8 cellular contexts compared by ENCODE assay signal in the genomic region with DNA sequence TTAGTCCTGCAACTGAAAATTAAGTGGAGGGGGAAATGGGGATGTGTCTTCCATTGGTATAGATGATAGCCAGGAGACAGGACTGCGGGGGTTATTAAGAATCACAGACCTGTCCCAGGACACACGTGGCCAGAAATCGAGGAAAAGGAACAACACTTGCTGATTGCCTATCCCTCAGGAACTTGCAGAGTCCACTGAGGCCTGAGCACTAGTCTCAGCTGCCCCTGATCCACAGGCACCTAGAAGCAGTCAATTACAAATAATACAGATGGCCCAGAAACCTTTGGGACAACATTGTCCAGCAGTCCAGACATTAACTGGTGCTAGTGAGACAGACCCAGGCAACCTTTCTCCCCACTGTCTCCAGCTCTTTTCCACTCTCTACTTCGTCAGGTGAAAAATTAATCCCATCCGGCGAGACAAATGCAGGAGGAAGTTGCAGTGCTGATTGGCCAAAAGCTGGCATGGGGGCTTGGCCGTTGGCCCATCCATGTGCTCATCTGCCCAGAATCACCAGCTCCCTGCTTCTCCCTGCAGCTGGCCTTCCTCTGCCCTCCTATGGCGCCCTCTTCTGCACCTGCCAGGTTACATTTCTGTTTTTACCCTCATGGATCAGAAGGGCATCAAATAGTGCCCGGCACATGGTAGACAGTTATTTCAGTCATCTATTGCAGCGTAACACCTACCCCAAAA. TPM values are rescaled to one million over a fixed set of nuclear protein-coding genes. Genes with fewer than 3 reads are reported as not detected.
DNase-seq lines count a peak whose midpoint lies in the region; ATAC-seq, FAIRE-seq and TF ChIP-seq lines count a peak whose summit lies in the region.

No MANE protein-coding gene starts in this region.

- no peak for TF ChIP-seq CTCF in colonic mucosa (IDR thresholded peaks at IDR 0.05)
- TF ChIP-seq CTCF in nephron (IDR thresholded peaks at IDR 0.05; ENCODE audit: unreplicated experiment in 3 of 3), result peak in 2 of 3 experiments; percentile 16 to 18
- TF ChIP-seq CTCF in smooth muscle cell (IDR thresholded peaks at IDR 0.05; ENCODE audit: borderline replicate concordance, insufficient read depth, poor library complexity, severe bottlenecking), result no peak

- no peak for ATAC-seq in GM21423 (IDR thresholded peaks at IDR 0.05; ENCODE audit: unreplicated experiment)

- H3K9me3 ChIP-seq in SJCRH30 (replicated peaks) (no peaks in the 10 kb centered on the region), colonic mucosa (no peaks in the 10 kb centered on the region), smooth muscle cell (replicated peaks; ENCODE audit: low read depth) (no peaks in the 10 kb centered on the region)

- H3K9me3 Mint-ChIP-seq in nephron, result no peaks in the 10 kb centered on the region

- no peaks in the 10 kb centered on the region for H4K20me1 ChIP-seq in smooth muscle cell (ENCODE audit: low read depth)

- peak overlapping the region; percentile 80 to 97 (median 80) for H3K27ac Mint-ChIP-seq in nephron

- peaks cover 13% of the 10 kb centered on the region for H3K79me2 ChIP-seq in smooth muscle cell (ENCODE audit: low read depth)

- H3K4me1 ChIP-seq in SJCRH30 (peaks cover 6% of the 10 kb centered on the region), colonic mucosa (no peaks in the 10 kb centered on the region), smooth muscle cell (ENCODE audit: low read depth) (peaks cover 17% of the 10 kb centered on the region)

- H3K27me3 Mint-ChIP-seq in nephron (ENCODE audit: low read depth), result peaks cover 4% of the 10 kb centered on the region

- H3K4me2 ChIP-seq in smooth muscle cell, result no peak overlapping the region

- peak overlapping the region in 2 of 3 experiments; percentile 6 to 10 for H3K4me3 Mint-ChIP-seq in nephron

- H2AFZ ChIP-seq in smooth muscle cell (ENCODE audit: low read depth), result no peak overlapping the region

- H3K27ac ChIP-seq in SJCRH30 (no peak overlapping the region), colonic mucosa (no peak overlapping the region), smooth muscle cell (ENCODE audit: low read depth) (no peak overlapping the region)

- intact Hi-C loops in colonic mucosa (cut with DNase I), result loop anchor here (2.0 to 5.0 kb wide), 2 partner anchors 52 to 90 kb away; no protein-coding TSS in a partner anchor

- H3K4me3 ChIP-seq in SJCRH30 (no peak overlapping the region), colonic mucosa (no peak overlapping the region), smooth muscle cell (no peak overlapping the region)

- peaks cover 38% of the 10 kb centered on the region for H3K4me1 Mint-ChIP-seq in nephron

- FAIRE-seq in HTR-8/SVneo (lab: Jason Lieb, UNC), result no peak

- H3K27me3 ChIP-seq in SJCRH30 (no peaks in the 10 kb centered on the region), colonic mucosa (no peaks in the 10 kb centered on the region), smooth muscle cell (ENCODE audit: low read depth) (no peaks in the 10 kb centered on the region)

- H3K36me3 Mint-ChIP-seq in nephron (ENCODE audit: low read depth), result no peaks in the 10 kb centered on the region

- WGBS in smooth muscle cell (ENCODE audit: low lambda C conversion rate), result 92% methylated on average over 10 of the region's 10 CpGs

- H3F3A ChIP-seq in smooth muscle cell (ENCODE audit: low read depth), result no peaks in the 10 kb centered on the region

- DNase-seq in COLO668 (lab: John Stamatoyannopoulos, UW; ENCODE audit: unreplicated experiment), result peak; percentile 42
- DNase-seq in HTR-8/SVneo (ENCODE audit: insufficient read length, low spot score), result peak; percentile 53
- peak; percentile 29 to 56 for DNase-seq in SJCRH30
- DNase-seq in colonic mucosa, result peak; percentile 57
- no peak for DNase-seq in cerebellum (ENCODE audit: low spot score)
- no peak for DNase-seq in smooth muscle cell (lab: John Stamatoyannopoulos, UW; ENCODE audit: unreplicated experiment)

- H3K9ac ChIP-seq in colonic mucosa (ENCODE audit: low read depth in 2 of 2, low read length in 2 of 2) (no peak overlapping the region), smooth muscle cell (ENCODE audit: low read depth) (no peak overlapping the region)

- no peaks in the 10 kb centered on the region for H3K36me3 ChIP-seq in SJCRH30
- H3K36me3 ChIP-seq in colonic mucosa, result no peaks in the 10 kb centered on the region
- no peaks in the 10 kb centered on the region for H3K36me3 ChIP-seq in smooth muscle cell (ENCODE audit: low read depth)

RNA-seq across cellular contexts. Expression of a gene that starts 3.5 kb away (rescaled TPM):
- total RNA-seq in SJCRH30 (2014; rRNA removed; shearing (Covaris generic)), result 14.0 and 15.7 TPM in 2 replicates
- total RNA-seq in colonic mucosa, result 10 to 100 TPM; 76.9 to 78.7 TPM
- 2.8 TPM for total RNA-seq in cerebellum
- 46.9 and 56.3 TPM in 2 replicates for total RNA-seq in smooth muscle cell
- 49.2 and 49.3 TPM in 2 replicates for polyA plus RNA-seq in smooth muscle cell

Comparison
In these comparisons a context has a peak if more than half of its experiments do, and no peak if none do; other contexts are left out.
1. DNase-seq: peak in COLO668 (single experiment), HTR-8/SVneo (single experiment), SJCRH30 (2 of 2) and colonic mucosa (single experiment); none in cerebellum (single experiment) and smooth muscle cell (single experiment).
2. CTCF ChIP-seq: peak in nephron (2 of 3); none in colonic mucosa (single experiment) and smooth muscle cell (single experiment).